Comparison of ENCODE assay signal across 25 cellular contexts in the genomic region with DNA sequence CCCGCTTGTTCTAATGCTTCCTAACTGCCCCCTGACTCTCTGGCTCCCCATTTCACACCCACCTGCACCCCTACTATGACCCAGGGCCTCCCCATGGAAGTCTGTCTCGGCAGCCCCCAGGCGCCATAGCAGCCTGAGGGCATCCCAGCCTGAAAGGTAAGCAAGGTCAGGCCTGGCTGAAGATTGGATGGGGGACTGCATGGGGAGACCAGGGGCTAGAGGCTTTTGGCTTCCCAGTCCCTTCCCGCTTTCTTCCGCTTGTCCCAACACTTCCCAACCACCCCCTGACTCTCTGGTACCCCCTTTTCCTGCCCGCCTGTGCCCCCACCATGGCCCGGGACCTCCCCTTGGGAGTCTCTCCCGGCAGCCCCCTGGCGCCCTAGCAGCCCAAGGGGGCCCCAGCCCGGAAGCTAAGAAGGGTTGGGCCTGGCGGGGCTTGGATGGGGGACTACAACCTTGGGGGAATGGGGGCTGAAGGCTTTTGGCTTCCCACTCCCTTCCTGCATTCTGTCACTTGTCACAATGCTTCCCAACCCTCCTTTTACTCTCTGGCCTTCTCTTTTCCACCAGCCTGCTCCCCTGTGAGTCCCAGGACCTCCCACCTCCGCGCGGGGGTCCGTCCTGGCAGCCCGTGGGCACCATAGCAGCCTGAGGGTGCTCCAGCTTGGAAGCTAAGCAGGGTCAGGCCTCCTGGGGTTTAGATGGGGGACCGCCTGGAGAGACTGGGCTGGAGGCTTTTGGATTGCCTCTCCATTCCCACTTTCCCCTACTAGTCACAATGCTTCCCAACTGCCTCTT.
"Had no signal": no experiment of that assay in that cellular context is flagged by ENCODE, and none has a peak within 500 bp of the region (broad histone marks: within the 10 kb centered on the region; RNA-seq: fewer than 3 reads in every experiment).

No MANE protein-coding gene starts in this region.

- DNase-seq: activated CD4-positive, alpha-beta memory T cell treated with anti-CD3 and anti-CD28 coated beads for 36 hours; activated CD4-positive, alpha-beta T cell treated with anti-CD3 and anti-CD28 coated beads for 36 hours; activated CD4-positive, alpha-beta T cell treated with anti-CD3 and anti-CD28 coated beads, Interleukin-2, amount 10 ng/mL, durations not matched to agents 24 days and 14 days; activated CD4-positive, CD25-positive, alpha-beta regulatory T cell; activated CD4-positive, CD25-positive, alpha-beta regulatory T cell treated with anti-CD3 and anti-CD28 coated beads, Interleukin-2, amount 50 U/mL, for 72 hours; activated CD8-positive, alpha-beta T cell treated with anti-CD3 and anti-CD28 coated beads, Interleukin-2, amount 10 ng/mL, durations not matched to agents 7 days and 5 days; activated effector memory CD4-positive, alpha-beta T cell treated with Interleukin-2 at 50 U/mL for 16 hours; activated gamma-delta T cell treated with Interleukin-2 at 50 U/mL for 16 hours; activated naive CD4-positive, alpha-beta T cell treated with anti-CD3 and anti-CD28 coated beads, Interleukin-2, amount 50 U/mL, for 16 hours; activated naive CD4-positive, alpha-beta T cell treated with Interleukin-2 at 50 U/mL for 16 hours; activated T-cell treated with anti-CD3 and anti-CD28 coated beads, Interleukin-2, amount 50 U/mL, for 4 hours; amniotic stem cell; anterior cingulate cortex; brain microvascular endothelial cell; cortex of kidney; dermis blood vessel endothelial cell; effector CD4-positive, alpha-beta T cell; effector memory CD8-positive, alpha-beta T cell; erythroblast; esophagus squamous epithelium; foreskin melanocyte; T-helper 1 cell; T-helper 17 cell had no signal

- H3K27ac ChIP-seq: brain microvascular endothelial cell, esophagus squamous epithelium, gastroesophageal sphincter had no signal

- H3K27me3 ChIP-seq: brain microvascular endothelial cell, esophagus squamous epithelium, gastroesophageal sphincter had no signal

- ATAC-seq: activated CD4-positive, alpha-beta T cell treated with anti-CD3 and anti-CD28 coated beads for 36 hours; activated CD8-positive, alpha-beta T cell treated with anti-CD3 and anti-CD28 coated beads, Interleukin-2, amount 10 ng/mL, durations not matched to agents 7 days and 5 days; activated T-cell treated with anti-CD3 and anti-CD28 coated beads, Interleukin-2, amount 50 U/mL, for 4 hours; activated T-helper 17 cell treated with anti-CD3 and anti-CD28 coated beads, Interleukin-2, amount 50 U/mL, for 72 hours; effector memory CD8-positive, alpha-beta T cell; gastroesophageal sphincter; T-helper 17 cell had no signal

- H3K4me1 ChIP-seq: gastroesophageal sphincter had no signal

- H3K36me3 ChIP-seq: brain microvascular endothelial cell, esophagus squamous epithelium, gastroesophageal sphincter had no signal

- H3K4me3 ChIP-seq: esophagus squamous epithelium, gastroesophageal sphincter had no signal
